23 cellular contexts compared by ENCODE assay signal in the genomic region with DNA sequence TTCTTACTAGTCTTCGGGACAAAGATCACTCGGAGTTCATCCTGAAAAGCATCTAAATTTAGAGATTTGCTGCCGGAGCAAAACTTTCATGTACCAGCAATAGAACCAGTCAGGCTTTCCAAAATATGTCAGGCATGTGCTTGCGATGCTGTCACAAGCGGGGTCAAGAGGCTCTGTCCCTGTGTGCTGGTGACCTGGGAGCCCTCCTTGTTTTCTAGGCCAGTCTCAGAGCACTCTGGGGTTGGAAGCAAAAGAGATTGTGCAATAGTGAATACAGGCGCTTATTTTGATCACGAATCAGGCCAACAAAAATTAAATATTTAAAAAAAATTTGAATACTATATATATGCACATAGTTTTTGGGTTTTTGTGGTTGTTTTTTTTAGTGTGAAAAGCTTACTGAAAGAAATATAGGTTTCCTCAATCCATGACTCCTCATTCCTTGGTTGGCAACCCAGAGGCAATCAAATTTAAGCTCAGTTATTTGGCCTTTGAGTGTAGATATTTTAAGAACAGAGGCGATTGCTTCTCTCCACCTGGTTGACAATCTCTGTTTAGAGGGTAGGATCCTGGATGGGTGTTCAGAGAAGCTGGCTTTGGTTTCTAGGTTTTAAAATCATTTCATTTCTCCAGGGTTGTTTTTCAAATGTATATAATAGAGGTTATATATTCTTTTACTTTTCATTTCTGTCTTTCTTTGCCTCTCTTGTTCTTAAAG. TPM values are rescaled to one million over a fixed set of nuclear protein-coding genes. Genes with fewer than 3 reads are reported as not detected.
DNase-seq lines count a peak whose midpoint lies in the region; ATAC-seq and TF ChIP-seq lines count a peak whose summit lies in the region.
"Had no signal": no experiment of that assay in that cellular context is flagged by ENCODE, and none has a peak within 500 bp of the region (broad histone marks: within the 10 kb centered on the region; RNA-seq: fewer than 3 reads in every experiment).

No MANE protein-coding gene starts in this region.

- no peak overlapping the region for H3K4me2 ChIP-seq in smooth muscle cell

- H3K79me2 ChIP-seq in smooth muscle cell (ENCODE audit: low read depth): no peaks in the 10 kb centered on the region

- H3K9me3 ChIP-seq in adrenal gland (replicated peaks in 1 of 3) (no peaks in the 10 kb centered on the region), left ventricle myocardium inferior (replicated peaks) (no peaks in the 10 kb centered on the region), lower lobe of right lung (no peaks in the 10 kb centered on the region), smooth muscle cell (replicated peaks; ENCODE audit: low read depth) (no peaks in the 10 kb centered on the region)
- H3K9me3 ChIP-seq: BE2C had no signal

- no peaks in the 10 kb centered on the region for H4K20me1 ChIP-seq in smooth muscle cell (ENCODE audit: low read depth)

- ATAC-seq in lower lobe of right lung (peak; percentile 79 to 81), HG03469 (IDR thresholded peaks at IDR 0.05; ENCODE audit: unreplicated experiment) (no peak), HG02852 (IDR thresholded peaks at IDR 0.05; ENCODE audit: unreplicated experiment) (no peak)
- ATAC-seq: natural killer cell; stimulated activated memory B cell treated with anti-CD40 and anti-IgM and Interleukin-4, amounts not matched to agents 10 μg/mL and 1 μg/mL and 100 μg/mL, for 72 hours had no signal

- no peaks in the 10 kb centered on the region for H3K27me3 ChIP-seq in adrenal gland
- no peaks in the 10 kb centered on the region for H3K27me3 ChIP-seq in left ventricle myocardium inferior (ENCODE audit: low read depth)
- no peaks in the 10 kb centered on the region for H3K27me3 ChIP-seq in lower lobe of right lung (ENCODE audit: low read depth)
- no peaks in the 10 kb centered on the region for H3K27me3 ChIP-seq in smooth muscle cell (ENCODE audit: low read depth)
- H3K27me3 ChIP-seq: BE2C had no signal

- intact Hi-C loops in adrenal gland (cut with DNase I) (no loop called here), left ventricle myocardium inferior (cut with micrococcal nuclease) (no loop called here), lower lobe of right lung (cut with DNase I) (no loop called here)

- TF ChIP-seq POLR2A in adrenal gland (IDR thresholded peaks at IDR 0.05): no peak

- H3K4me3 ChIP-seq in adrenal gland (no peak overlapping the region), left ventricle myocardium inferior (no peak overlapping the region), lower lobe of right lung (no peak overlapping the region), smooth muscle cell (no peak overlapping the region)

- H3K9ac ChIP-seq in smooth muscle cell (ENCODE audit: low read depth): no peak overlapping the region

- no peak overlapping the region for H3K27ac Mint-ChIP-seq in activated naive CD4-positive, alpha-beta T cell treated with anti-CD3 and anti-CD28 coated beads, Interleukin-2, amount 10 ng/mL, durations not matched to agents 7 days and 5 days
- H3K27ac Mint-ChIP-seq: activated naive CD4-positive, alpha-beta T cell treated with anti-CD3 and anti-CD28 coated beads for 36 hours; natural killer cell; stimulated activated memory B cell treated with anti-CD40 and anti-IgM and Interleukin-4, amounts not matched to agents 10 μg/mL and 1 μg/mL and 100 μg/mL, for 72 hours had no signal

- DNase-seq in adrenal gland (peak in 6 of 7 donors; percentile 34 to 80 (median 44)), left ventricle myocardium inferior (peak; percentile 66), lower lobe of right lung (peak; percentile 73), smooth muscle cell (lab: John Stamatoyannopoulos, UW; ENCODE audit: unreplicated experiment) (no peak)
- no peak for DNase-seq in stimulated activated CD4-positive, alpha-beta T cell treated with anti-CD3 and anti-CD28 coated beads, Interleukin-12 subunit alpha, Interleukin-12 subunit beta, amount 100 ng/mL, for 4 hours
- no peak for DNase-seq in activated naive CD4-positive, alpha-beta T cell treated with anti-CD3 and anti-CD28 coated beads, Interleukin-2, amount 10 ng/mL, durations not matched to agents 7 days and 5 days
- DNase-seq: activated CD4-positive, CD25-positive, alpha-beta regulatory T cell treated with anti-CD3 and anti-CD28 coated beads, Interleukin-2, amount 50 U/mL, for 72 hours; activated naive CD4-positive, alpha-beta T cell treated with anti-CD3 and anti-CD28 coated beads for 36 hours; activated T-cell treated with anti-CD3 and anti-CD28 coated beads, Interleukin-2, amount 50 U/mL, for 1 hour; anterior cingulate cortex; BE2C; effector CD4-positive, alpha-beta T cell; hypothalamus; natural killer cell; NCI-H1048; NCI-H1930; NCI-H226; NCI-H82; OCI-M1 had no signal

- H3K9me3 Mint-ChIP-seq in activated naive CD4-positive, alpha-beta T cell treated with anti-CD3 and anti-CD28 coated beads, Interleukin-2, amount 10 ng/mL, durations not matched to agents 7 days and 5 days: no peaks in the 10 kb centered on the region
- H3K9me3 Mint-ChIP-seq: activated naive CD4-positive, alpha-beta T cell treated with anti-CD3 and anti-CD28 coated beads for 36 hours; central memory CD8-positive, alpha-beta T cell; natural killer cell; stimulated activated memory B cell treated with anti-CD40 and anti-IgM and Interleukin-4, amounts not matched to agents 10 μg/mL and 1 μg/mL and 100 μg/mL, for 72 hours had no signal

- peak overlapping the region in 1 of 5 donors; percentile 24 for H3K27ac ChIP-seq in adrenal gland
- H3K27ac ChIP-seq in left ventricle myocardium inferior (replicated peaks): peak overlapping the region; percentile 88
- H3K27ac ChIP-seq in lower lobe of right lung: peak overlapping the region; percentile 58
- no peak overlapping the region for H3K27ac ChIP-seq in smooth muscle cell (ENCODE audit: low read depth)

- no peaks in the 10 kb centered on the region for H3K36me3 Mint-ChIP-seq in activated naive CD4-positive, alpha-beta T cell treated with anti-CD3 and anti-CD28 coated beads, Interleukin-2, amount 10 ng/mL, durations not matched to agents 7 days and 5 days
- H3K36me3 Mint-ChIP-seq: natural killer cell; stimulated activated memory B cell treated with anti-CD40 and anti-IgM and Interleukin-4, amounts not matched to agents 10 μg/mL and 1 μg/mL and 100 μg/mL, for 72 hours had no signal

- 66 to 71% (median 69%) methylated on average over 8 of the region's 8 CpGs for WGBS in adrenal gland, 4 donors
- WGBS in smooth muscle cell (ENCODE audit: low lambda C conversion rate): 85% methylated on average over 8 of the region's 8 CpGs

- peak overlapping the region; percentile 16 for H2AFZ ChIP-seq in smooth muscle cell (ENCODE audit: low read depth)

- H3K36me3 ChIP-seq in adrenal gland (replicated peaks in 1 of 2) (no peaks in the 10 kb centered on the region), left ventricle myocardium inferior (no peaks in the 10 kb centered on the region), lower lobe of right lung (no peaks in the 10 kb centered on the region), smooth muscle cell (ENCODE audit: low read depth) (no peaks in the 10 kb centered on the region)
- H3K36me3 ChIP-seq: BE2C had no signal

- H3K4me3 Mint-ChIP-seq in activated naive CD4-positive, alpha-beta T cell treated with anti-CD3 and anti-CD28 coated beads, Interleukin-2, amount 10 ng/mL, durations not matched to agents 7 days and 5 days: no peak overlapping the region
- H3K4me3 Mint-ChIP-seq: activated naive CD4-positive, alpha-beta T cell treated with anti-CD3 and anti-CD28 coated beads for 36 hours; central memory CD8-positive, alpha-beta T cell; natural killer cell; stimulated activated memory B cell treated with anti-CD40 and anti-IgM and Interleukin-4, amounts not matched to agents 10 μg/mL and 1 μg/mL and 100 μg/mL, for 72 hours had no signal

- H3K4me1 ChIP-seq in adrenal gland (replicated peaks in 1 of 2) (no peaks in the 10 kb centered on the region), left ventricle myocardium inferior (peaks cover 57% of the 10 kb centered on the region), lower lobe of right lung (peaks cover 12% of the 10 kb centered on the region), smooth muscle cell (ENCODE audit: low read depth) (no peaks in the 10 kb centered on the region)
- H3K4me1 ChIP-seq: BE2C had no signal

- no peak for TF ChIP-seq CTCF in adrenal gland (IDR thresholded peaks at IDR 0.05)
- TF ChIP-seq CTCF in left ventricle myocardium inferior (IDR thresholded peaks at IDR 0.05; ENCODE audit: borderline replicate concordance): no peak
- TF ChIP-seq CTCF in lower lobe of right lung (IDR thresholded peaks at IDR 0.05): no peak
- TF ChIP-seq CTCF in smooth muscle cell (IDR thresholded peaks at IDR 0.05; ENCODE audit: borderline replicate concordance, insufficient read depth, poor library complexity, severe bottlenecking): no peak

- H3K4me1 Mint-ChIP-seq in activated naive CD4-positive, alpha-beta T cell treated with anti-CD3 and anti-CD28 coated beads, Interleukin-2, amount 10 ng/mL, durations not matched to agents 7 days and 5 days: no peaks in the 10 kb centered on the region
- H3K4me1 Mint-ChIP-seq: central memory CD8-positive, alpha-beta T cell; natural killer cell; stimulated activated memory B cell treated with anti-CD40 and anti-IgM and Interleukin-4, amounts not matched to agents 10 μg/mL and 1 μg/mL and 100 μg/mL, for 72 hours had no signal

- peaks cover 31% of the 10 kb centered on the region for H3K27me3 Mint-ChIP-seq in activated naive CD4-positive, alpha-beta T cell treated with anti-CD3 and anti-CD28 coated beads, Interleukin-2, amount 10 ng/mL, durations not matched to agents 7 days and 5 days
- H3K27me3 Mint-ChIP-seq: stimulated activated memory B cell treated with anti-CD40 and anti-IgM and Interleukin-4, amounts not matched to agents 10 μg/mL and 1 μg/mL and 100 μg/mL, for 72 hours had no signal

- CTCF ChIA-PET in activated naive CD4-positive, alpha-beta T cell treated with anti-CD3 and anti-CD28 coated beads, Interleukin-2, amount 10 ng/mL, durations not matched to agents 7 days and 5 days (lab: Charles Lee): no interaction called here

- no peaks in the 10 kb centered on the region for H3F3A ChIP-seq in smooth muscle cell (ENCODE audit: low read depth)

RNA-seq across cellular contexts. Expression of a gene that starts 8.4 kb away (rescaled TPM):
- total RNA-seq in adrenal gland (100 to 1,000 TPM in 1 of 8 donors, 10 to 100 TPM in 7; 27.5 to 150 (median 60.6) TPM), left ventricle myocardium inferior (217 TPM), lower lobe of right lung (93.9 TPM), smooth muscle cell (71.5 and 103 TPM in 2 replicates)
- polyA plus RNA-seq in adrenal gland (10 to 100 TPM in 2 of 3 donors, 1 to 10 TPM in 1; 4.9 to 13.6 (median 12.9) TPM), smooth muscle cell (11.0 and 15.6 TPM in 2 replicates)

Comparison
In these comparisons a context has a peak if more than half of its experiments do, and no peak if none do; other contexts are left out.
1. DNase-seq: peak in adrenal gland (6 of 7), left ventricle myocardium inferior (single experiment) and lower lobe of right lung (single experiment); none in smooth muscle cell (single experiment), stimulated activated CD4-positive, alpha-beta T cell treated with anti-CD3 and anti-CD28 coated beads, Interleukin-12 subunit alpha, Interleukin-12 subunit beta, amount 100 ng/mL, for 4 hours (single experiment) and activated naive CD4-positive, alpha-beta T cell treated with anti-CD3 and anti-CD28 coated beads, Interleukin-2, amount 10 ng/mL, durations not matched to agents 7 days and 5 days (single experiment).
2. ATAC-seq: peak in lower lobe of right lung (2 of 2); none in HG03469 (single experiment) and HG02852 (single experiment).